ENCODE assay signal across 21 cellular contexts in the genomic region with DNA sequence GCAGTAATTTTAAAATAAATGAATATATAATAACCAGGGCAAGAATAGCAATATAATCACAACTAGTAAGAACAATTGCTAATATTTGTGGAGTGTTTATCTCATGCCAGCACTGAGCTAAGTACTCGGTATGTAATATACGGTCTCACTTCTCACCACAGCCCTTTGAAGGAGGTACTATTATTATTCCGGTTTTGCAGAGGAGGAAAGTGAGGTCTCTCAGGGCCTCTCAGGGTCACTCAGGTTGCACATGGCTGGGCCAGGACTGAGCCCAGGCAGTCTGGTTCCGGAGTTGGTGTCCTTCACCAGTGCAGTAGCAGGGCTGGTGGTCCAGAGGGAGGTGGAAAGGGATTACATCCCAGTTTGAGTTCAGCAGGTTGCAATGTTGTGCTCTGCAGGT.
"Had no signal": no experiment of that assay in that cellular context is flagged by ENCODE, and none has a peak within 500 bp of the region (broad histone marks: within the 10 kb centered on the region; RNA-seq: fewer than 3 reads in every experiment).

No MANE protein-coding gene starts in this region.

- H3K4me2 ChIP-seq: smooth muscle cell had no signal

- H3K36me3 ChIP-seq: neural progenitor cell, sigmoid colon, upper lobe of left lung had no signal

- H3K4me1 ChIP-seq: foreskin keratinocyte, sigmoid colon, upper lobe of left lung had no signal

- H3K27me3 ChIP-seq: neural progenitor cell, sigmoid colon, upper lobe of left lung had no signal

- H2AFZ ChIP-seq: neural progenitor cell had no signal

- H3K9ac ChIP-seq: neural progenitor cell had no signal

- ATAC-seq: activated CD4-positive, alpha-beta T cell treated with anti-CD3 and anti-CD28 coated beads for 36 hours; activated T-cell treated with anti-CD3 and anti-CD28 coated beads, Interleukin-2, amount 50 U/mL, for 4 hours; foreskin keratinocyte; naive thymus-derived CD4-positive, alpha-beta T cell; stimulated activated naive B cell treated with anti-CD40 and anti-IgM and Interleukin-4, amounts not matched to agents 10 μg/mL and 1 μg/mL and 100 μg/mL, for 72 hours; T-cell had no signal

- DNase-seq: activated CD4-positive, alpha-beta T cell treated with anti-CD3 and anti-CD28 coated beads for 36 hours; activated CD4-positive, alpha-beta T cell treated with anti-CD3 and anti-CD28 coated beads, Interleukin-2, amount 50 U/mL, for 4 hours; activated CD8-positive, alpha-beta memory T cell treated with anti-CD3 and anti-CD28 coated beads for 24 hours; activated CD8-positive, alpha-beta memory T cell treated with anti-CD3 and anti-CD28 coated beads, Interleukin-2, amount 50 U/mL, for 4 hours; activated naive CD4-positive, alpha-beta T cell treated with Interleukin-2 at 50 U/mL for 16 hours; activated naive CD8-positive, alpha-beta T cell treated with anti-CD3 and anti-CD28 coated beads for 36 hours; activated T-cell treated with anti-CD3 and anti-CD28 coated beads, Interleukin-2, amount 50 U/mL, for 4 hours; cerebellar nuclear complex; foreskin keratinocyte; kidney; naive thymus-derived CD4-positive, alpha-beta T cell; posterior cingulate gyrus; sigmoid colon; stimulated activated CD4-positive, alpha-beta T cell treated with anti-CD3 and anti-CD28 coated beads, Interleukin-15, amount 100 ng/mL, for 24 hours; stimulated activated naive B cell treated with anti-CD40 and anti-IgM and Interleukin-4, amounts not matched to agents 10 μg/mL and 1 μg/mL and 100 μg/mL, for 72 hours; T-cell; T-helper 9 cell; upper lobe of left lung had no signal

- H3K9me3 ChIP-seq: sigmoid colon, upper lobe of left lung had no signal

- H3K27ac ChIP-seq: coronary artery, foreskin keratinocyte, neural progenitor cell, sigmoid colon, upper lobe of left lung had no signal

- H3K4me3 ChIP-seq: coronary artery, neural progenitor cell, sigmoid colon, smooth muscle cell, upper lobe of left lung had no signal
